ENCODE assay signal across 12 cellular contexts in genomic region chr3:171168551-171168950, GRCh38.
DNase-seq lines count a peak whose midpoint lies in the region; ATAC-seq and TF ChIP-seq lines count a peak whose summit lies in the region.
"Had no signal": no experiment of that assay in that cellular context is flagged by ENCODE, and none has a peak within 500 bp of the region (broad histone marks: within the 10 kb centered on the region; RNA-seq: fewer than 3 reads in every experiment).

No MANE protein-coding gene starts in this region.

- no peaks in the 10 kb centered on the region for H3K9me3 ChIP-seq in T-helper 17 cell (ENCODE audit: control insufficient read depth, low read length, poor library complexity, severe bottlenecking)
- H3K9me3 ChIP-seq in neural progenitor cell (ENCODE audit: low read depth): no peaks in the 10 kb centered on the region
- H3K9me3 ChIP-seq: BLaER1 treated with 17β-estradiol and CSF1 and Interleukin-3, amounts not matched to agents 10 nM and 100 nM had no signal

- peak overlapping the region; percentile 22 for H3K27ac Mint-ChIP-seq in activated naive CD8-positive, alpha-beta T cell
- H3K27ac Mint-ChIP-seq in activated naive CD8-positive, alpha-beta T cell treated with anti-CD3 and anti-CD28 coated beads, Interleukin-2, amount 50 U/mL, for 24 hours: no peak overlapping the region
- H3K27ac Mint-ChIP-seq in GM23338 (peak overlapping the region; percentile 83), T-helper 17 cell (peak overlapping the region; percentile 65), neural progenitor cell (no peak overlapping the region)
- H3K27ac Mint-ChIP-seq: CD4-positive, alpha-beta T cell had no signal

- no peaks in the 10 kb centered on the region for H3K9me3 Mint-ChIP-seq in activated naive CD8-positive, alpha-beta T cell (ENCODE audit: low read depth)
- peaks cover 5% of the 10 kb centered on the region for H3K9me3 Mint-ChIP-seq in activated naive CD8-positive, alpha-beta T cell treated with anti-CD3 and anti-CD28 coated beads, Interleukin-2, amount 50 U/mL, for 24 hours
- H3K9me3 Mint-ChIP-seq in GM23338: no peaks in the 10 kb centered on the region; the same call in 1 of the 3 replicates
- peaks cover 7% of the 10 kb centered on the region for H3K9me3 Mint-ChIP-seq in neural progenitor cell
- H3K9me3 Mint-ChIP-seq: CD4-positive, alpha-beta T cell had no signal

- H3K27me3 Mint-ChIP-seq in activated naive CD8-positive, alpha-beta T cell: no peaks in the 10 kb centered on the region
- no peaks in the 10 kb centered on the region for H3K27me3 Mint-ChIP-seq in activated naive CD8-positive, alpha-beta T cell treated with anti-CD3 and anti-CD28 coated beads, Interleukin-2, amount 50 U/mL, for 24 hours
- peaks cover 1% of the 10 kb centered on the region for H3K27me3 Mint-ChIP-seq in GM23338 (ENCODE audit: insufficient read depth, low read depth, poor library complexity)
- H3K27me3 Mint-ChIP-seq in T-helper 17 cell: no peaks in the 10 kb centered on the region
- no peaks in the 10 kb centered on the region for H3K27me3 Mint-ChIP-seq in neural progenitor cell (ENCODE audit: insufficient read depth, low read depth)
- H3K27me3 Mint-ChIP-seq: CD4-positive, alpha-beta T cell had no signal

- H4K20me1 ChIP-seq in GM23338 (replicated peaks; ENCODE audit: insufficient read depth) (no peaks in the 10 kb centered on the region), neural progenitor cell (ENCODE audit: low read depth) (no peaks in the 10 kb centered on the region)
- H4K20me1 ChIP-seq: BLaER1 treated with 17β-estradiol and CSF1 and Interleukin-3, amounts not matched to agents 10 nM and 100 nM had no signal

- H2AFZ ChIP-seq in GM23338 (no peak overlapping the region), neural progenitor cell (replicated peaks) (peak overlapping the region; percentile 80)

- H3K27ac ChIP-seq in GM23338 (ENCODE audit: low read depth) (0 out of 2 replicates have a peak overlapping the region, but pooled peaks have one; percentile 20), neural progenitor cell (no peak overlapping the region)
- H3K27ac ChIP-seq: 22Rv1; BLaER1 treated with 17β-estradiol and CSF1 and Interleukin-3, amounts not matched to agents 10 nM and 100 nM had no signal

- H3K27me3 ChIP-seq in GM23338 (ENCODE audit: insufficient read depth) (no peaks in the 10 kb centered on the region), neural progenitor cell (no peaks in the 10 kb centered on the region)
- H3K27me3 ChIP-seq: BLaER1 treated with 17β-estradiol and CSF1 and Interleukin-3, amounts not matched to agents 10 nM and 100 nM had no signal

- no peaks in the 10 kb centered on the region for H3K9me2 ChIP-seq in GM23338 (ENCODE audit: insufficient read depth)

- H3K4me2 ChIP-seq in GM23338 (no peak overlapping the region), neural progenitor cell (no peak overlapping the region)
- H3K4me2 ChIP-seq: BLaER1 treated with 17β-estradiol and CSF1 and Interleukin-3, amounts not matched to agents 10 nM and 100 nM had no signal

- no peak for ATAC-seq in activated naive CD8-positive, alpha-beta T cell treated with anti-CD3 and anti-CD28 coated beads, Interleukin-2, amount 50 U/mL, for 24 hours
- no peak for ATAC-seq in GM23338
- no peak for ATAC-seq in T-helper 17 cell
- ATAC-seq in GM21737 (IDR thresholded peaks at IDR 0.05; ENCODE audit: unreplicated experiment): no peak

- in situ Hi-C loops in G401 (cut with HindIII; ENCODE audit: low sequenced_read_pairs): no loop called here

- peaks cover 16% of the 10 kb centered on the region for H3K4me1 Mint-ChIP-seq in activated naive CD8-positive, alpha-beta T cell (ENCODE audit: low read depth)
- peaks cover 18% of the 10 kb centered on the region for H3K4me1 Mint-ChIP-seq in activated naive CD8-positive, alpha-beta T cell treated with anti-CD3 and anti-CD28 coated beads, Interleukin-2, amount 50 U/mL, for 24 hours
- peaks cover 25% of the 10 kb centered on the region for H3K4me1 Mint-ChIP-seq in GM23338
- H3K4me1 Mint-ChIP-seq in T-helper 17 cell: peaks cover 26% of the 10 kb centered on the region
- peaks cover 16% of the 10 kb centered on the region for H3K4me1 Mint-ChIP-seq in neural progenitor cell

- no peak for DNase-seq in activated naive CD8-positive, alpha-beta T cell treated with anti-CD3 and anti-CD28 coated beads, Interleukin-2, amount 50 U/mL, for 24 hours
- no peak for DNase-seq in GM23338 (ENCODE audit: low spot score)
- DNase-seq in T-helper 17 cell: no peak
- no peak for DNase-seq in neural progenitor cell (ENCODE audit: low spot score)
- no peak for DNase-seq in GM10266 (ENCODE audit: extremely low spot score)
- DNase-seq in G401 (ENCODE audit: low spot score): no peak
- DNase-seq: CD4-positive, alpha-beta T cell; DMS79 had no signal

- H3K9ac ChIP-seq in neural progenitor cell: no peak overlapping the region
- H3K9ac ChIP-seq: BLaER1 treated with 17β-estradiol and CSF1 and Interleukin-3, amounts not matched to agents 10 nM and 100 nM had no signal

- H3K79me2 ChIP-seq in GM23338 (replicated peaks; ENCODE audit: insufficient read depth): no peaks in the 10 kb centered on the region
- no peaks in the 10 kb centered on the region for H3K79me2 ChIP-seq in neural progenitor cell (ENCODE audit: low read depth)

- H3K4me1 ChIP-seq in GM23338 (ENCODE audit: insufficient read depth) (peaks cover 14% of the 10 kb centered on the region), neural progenitor cell (peaks cover 8% of the 10 kb centered on the region)
- H3K4me1 ChIP-seq: BLaER1 treated with 17β-estradiol and CSF1 and Interleukin-3, amounts not matched to agents 10 nM and 100 nM had no signal

- peaks cover 29% of the 10 kb centered on the region for H3K36me3 Mint-ChIP-seq in activated naive CD8-positive, alpha-beta T cell
- peaks cover 34% of the 10 kb centered on the region for H3K36me3 Mint-ChIP-seq in activated naive CD8-positive, alpha-beta T cell treated with anti-CD3 and anti-CD28 coated beads, Interleukin-2, amount 50 U/mL, for 24 hours (ENCODE audit: low read depth)
- H3K36me3 Mint-ChIP-seq in GM23338 (ENCODE audit: low read depth) (peaks cover 39% of the 10 kb centered on the region), T-helper 17 cell (ENCODE audit: low read depth) (peaks cover 19% of the 10 kb centered on the region), neural progenitor cell (peaks cover 41% of the 10 kb centered on the region)

- H3F3A ChIP-seq in GM23338 (replicated peaks; ENCODE audit: low read depth) (no peaks in the 10 kb centered on the region), neural progenitor cell (ENCODE audit: low read depth) (no peaks in the 10 kb centered on the region)

- no peaks in the 10 kb centered on the region for H3K36me3 ChIP-seq in GM23338 (ENCODE audit: insufficient read depth)
- no peaks in the 10 kb centered on the region for H3K36me3 ChIP-seq in neural progenitor cell

- no peak overlapping the region for H3K4me3 ChIP-seq in GM23338
- no peak overlapping the region for H3K4me3 ChIP-seq in neural progenitor cell
- H3K4me3 ChIP-seq: BLaER1 treated with 17β-estradiol and CSF1 and Interleukin-3, amounts not matched to agents 10 nM and 100 nM had no signal

- H3K4me3 Mint-ChIP-seq in activated naive CD8-positive, alpha-beta T cell: no peak overlapping the region
- H3K4me3 Mint-ChIP-seq in activated naive CD8-positive, alpha-beta T cell treated with anti-CD3 and anti-CD28 coated beads, Interleukin-2, amount 50 U/mL, for 24 hours: no peak overlapping the region
- H3K4me3 Mint-ChIP-seq in GM23338 (no peak overlapping the region), T-helper 17 cell (no peak overlapping the region), neural progenitor cell (no peak overlapping the region)
- H3K4me3 Mint-ChIP-seq: CD4-positive, alpha-beta T cell had no signal

- TF ChIP-seq CTCF in GM23338 (conservative IDR thresholded peaks at IDR 0.05; ENCODE audit: low read depth in 2 of 2): 0 out of 4 replicates have a peak, but pooled peaks of 1 of the 2 experiments have one; percentile 2
- peak; percentile 0 for TF ChIP-seq CTCF in neural progenitor cell (IDR thresholded peaks at IDR 0.05)
- TF ChIP-seq CTCF in GM10266 (IDR thresholded peaks at IDR 0.05; ENCODE audit: control insufficient read depth, insufficient read depth, low read depth, missing control alignments): no peak

TF ChIP-seq in GM23338, 12 proteins besides CTCF, POLR2A, EP300 and RAD21 (continues in another document):
- no peak for TF ChIP-seq REST (IDR thresholded peaks at IDR 0.05; ENCODE audit: unreplicated experiment)
- no peak for TF ChIP-seq EZH2 (IDR thresholded peaks at IDR 0.05; ENCODE audit: low read depth, unreplicated experiment)
- TF ChIP-seq CREB1 (CRISPR knock-in tag; IDR thresholded peaks at IDR 0.05; ENCODE audit: low read depth): no peak

Comparison
In these comparisons a context has a peak if more than half of its experiments do, and no peak if none do; other contexts are left out.
1. H3K27ac Mint-ChIP-seq: peak in activated naive CD8-positive, alpha-beta T cell (single experiment), GM23338 (single experiment) and T-helper 17 cell (single experiment); none in activated naive CD8-positive, alpha-beta T cell treated with anti-CD3 and anti-CD28 coated beads, Interleukin-2, amount 50 U/mL, for 24 hours (single experiment) and neural progenitor cell (single experiment).